In the genomic region with DNA sequence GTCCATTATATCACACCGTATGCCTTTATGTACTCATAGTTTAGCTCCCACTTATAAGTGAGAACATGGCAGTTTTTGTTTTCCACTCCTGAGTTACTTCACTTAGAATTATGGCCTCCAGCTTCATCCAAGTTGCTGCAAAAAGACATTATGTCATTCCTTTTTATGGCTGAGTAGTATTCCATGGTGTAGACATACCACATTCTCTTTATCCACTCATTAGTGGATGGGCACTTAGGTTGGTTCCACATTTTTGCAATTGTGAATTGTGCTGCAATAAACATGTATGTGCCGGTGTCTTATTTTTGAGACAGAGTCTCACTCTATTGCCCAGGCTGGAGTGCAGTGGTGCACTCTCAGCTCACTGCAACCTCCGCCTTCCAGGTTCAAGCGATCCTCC, we compare ENCODE assay signal across 35 cellular contexts.
"Had no signal": no experiment of that assay in that cellular context is flagged by ENCODE, and none has a peak within 500 bp of the region (broad histone marks: within the 10 kb centered on the region; RNA-seq: fewer than 3 reads in every experiment).

No MANE protein-coding gene starts in this region.

- H3K4me3 ChIP-seq: MG63 had no signal

- H3K9ac ChIP-seq: KMS-11 had no signal

- H3K27me3 ChIP-seq: MG63 had no signal

- H3K4me2 ChIP-seq: KMS-11 had no signal

- H3K36me3 ChIP-seq: MG63 had no signal

- H3K9me3 ChIP-seq: MG63 had no signal

- DNase-seq: Karpas-422, Kasumi-1, MG63, MM.1S, MV-4-11, NCI-H1048, NCI-H1092, NCI-H1092 treated with DMSO at 0.1 percent for 48 hours, NCI-H1105, NCI-H1105 treated with DMSO at 0.1 percent for 48 hours, NCI-H1417, NCI-H1417 treated with DMSO at 0.1 percent for 48 hours, NCI-H1436, NCI-H1436 treated with DMSO at 0.1 percent for 48 hours, NCI-H146, NCI-H1694, NCI-H1694 treated with DMSO at 0.1 percent for 48 hours, NCI-H187, NCI-H187 treated with DMSO at 0.1 percent for 48 hours, NCI-H1930, NCI-H2029, NCI-H2029 treated with DMSO at 0.1 percent for 48 hours, NCI-H2081, NCI-H2081 treated with DMSO at 0.1 percent for 48 hours, NCI-H2107, NCI-H2171, NCI-H2171 treated with DMSO at 0.1 percent for 48 hours, NCI-H2227 treated with DMSO at 0.1 percent for 48 hours, NCI-H226, NCI-H345, NCI-H446, NCI-H446 treated with DMSO at 0.1 percent for 48 hours, NCI-H510A, NCI-H510A treated with DMSO at 0.1 percent for 48 hours had no signal

- H3K27ac ChIP-seq: KMS-11 had no signal
